29 cellular contexts compared by ENCODE assay signal in the genomic region with DNA sequence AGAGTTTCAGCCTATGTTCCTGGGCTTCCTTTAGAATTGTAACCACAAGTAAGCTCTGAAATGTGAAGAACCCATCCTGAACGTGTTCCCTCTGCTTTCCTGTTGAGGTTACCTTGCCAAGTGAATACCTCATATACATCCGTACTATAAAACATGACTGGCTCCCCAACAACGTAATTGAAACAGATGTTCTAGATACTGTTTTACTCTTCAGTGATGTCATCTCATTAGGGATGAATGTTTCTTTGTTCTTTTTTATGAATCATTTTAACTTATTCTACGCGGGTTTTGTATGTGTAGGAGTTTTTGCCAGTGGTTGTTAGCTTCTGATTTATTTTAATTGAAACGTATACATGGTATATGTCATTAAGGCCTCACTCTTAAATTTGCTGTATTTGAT.
DNase-seq lines count a peak whose midpoint lies in the region; ATAC-seq and TF ChIP-seq lines count a peak whose summit lies in the region.
"Had no signal": no experiment of that assay in that cellular context is flagged by ENCODE, and none has a peak within 500 bp of the region (broad histone marks: within the 10 kb centered on the region; RNA-seq: fewer than 3 reads in every experiment).

No MANE protein-coding gene starts in this region.

- BruUV-seq in PC-3 (replicated peaks; lab: Mats Ljungman, UMichigan) = no TSS peak

- no peak overlapping the region for H3K4me3 ChIP-seq in PC-3 (ENCODE audit: low read length)
- H3K4me3 ChIP-seq in skeletal muscle cell (ENCODE audit: low read depth, low read length) = no peak overlapping the region
- H3K4me3 ChIP-seq: coronary artery, left ventricle myocardium inferior, MG63, prostate gland, sigmoid colon, SK-N-MC had no signal

- H2AFZ ChIP-seq in PC-3 (ENCODE audit: low read length) = no peak overlapping the region

- no peak overlapping the region for H3K4me2 ChIP-seq in PC-3 (ENCODE audit: low read length)

- no peak overlapping the region for H3K9ac ChIP-seq in PC-3 (ENCODE audit: low read length)

- peak; percentile 70 for ATAC-seq in PC-3
- ATAC-seq in HG03108 (IDR thresholded peaks at IDR 0.05; ENCODE audit: unreplicated experiment) = no peak
- ATAC-seq: activated CD8-positive, alpha-beta T cell treated with anti-CD3 and anti-CD28 coated beads for 36 hours; activated T-helper 17 cell treated with anti-CD3 and anti-CD28 coated beads, Interleukin-2, amount 50 U/mL, for 72 hours; T-helper 17 cell had no signal

- H3K79me2 ChIP-seq in PC-3 (ENCODE audit: low read length) = no peaks in the 10 kb centered on the region

- H4K20me1 ChIP-seq in PC-3 (ENCODE audit: low read length) = no peaks in the 10 kb centered on the region

- TF ChIP-seq CTCF in PC-3 (conservative IDR thresholded peaks at IDR 0.05; ENCODE audit: low read depth, low read length) = no peak

- POLR2A ChIA-PET in PC-3 (lab: Charles Lee; ENCODE audit: unreplicated experiment) = no interaction called here

- H3K27ac ChIP-seq in PC-3 (ENCODE audit: low read length) (0 out of 2 replicates have a peak overlapping the region, but pooled peaks have one; percentile 17), epithelial cell of prostate (no peak overlapping the region)
- H3K27ac ChIP-seq: 22Rv1, coronary artery, left ventricle myocardium inferior, prostate gland, sigmoid colon, SK-N-MC had no signal

- H3K4me1 ChIP-seq in PC-3 (ENCODE audit: insufficient read depth, low read length) = no peaks in the 10 kb centered on the region
- H3K4me1 ChIP-seq: left ventricle myocardium inferior, prostate gland, sigmoid colon had no signal

- no peaks in the 10 kb centered on the region for H3K9me3 ChIP-seq in PC-3 (ENCODE audit: low read length)
- H3K9me3 ChIP-seq: MG63, prostate gland had no signal

- DNase-seq in DMS 273 (lab: John Stamatoyannopoulos, UW; ENCODE audit: unreplicated experiment) = peak; percentile 20
- DNase-seq in DMS 273 treated with DMSO at 0.1 percent for 48 hours (lab: John Stamatoyannopoulos, UW) = no peak
- peak; percentile 19 for DNase-seq in PC-3
- DNase-seq in epithelial cell of prostate (ENCODE audit: low read depth, low spot score) = peak; percentile 45
- peak; percentile 76 for DNase-seq in skeletal muscle cell (ENCODE audit: low read depth)
- no peak for DNase-seq in NCI-H2196 treated with DMSO at 0.1 percent for 48 hours (lab: John Stamatoyannopoulos, UW; ENCODE audit: unreplicated experiment)
- no peak for DNase-seq in NCI-H146 (lab: John Stamatoyannopoulos, UW)
- DNase-seq: activated CD8-positive, alpha-beta T cell treated with anti-CD3 and anti-CD28 coated beads for 36 hours; activated naive CD4-positive, alpha-beta T cell treated with anti-CD3 and anti-CD28 coated beads, Interleukin-2, amount 50 U/mL, for 16 hours; amygdala; DMS53; effector memory CD4-positive, alpha-beta T cell; KG1; left ventricle myocardium inferior; MG63; NCI-H1105 treated with DMSO at 0.1 percent for 48 hours; NCI-H2029; NCI-H2227 treated with DMSO at 0.1 percent for 48 hours; NCI-H69; sigmoid colon; stimulated activated CD4-positive, alpha-beta T cell treated with anti-CD3 and anti-CD28 coated beads, Interleukin-15, amount 100 ng/mL, for 24 hours; stimulated activated naive CD4-positive, alpha-beta T cell; T-helper 17 cell had no signal

- no peaks in the 10 kb centered on the region for H3K36me3 ChIP-seq in PC-3 (ENCODE audit: low read depth, low read length)
- H3K36me3 ChIP-seq: left ventricle myocardium inferior, MG63, prostate gland, sigmoid colon had no signal

- no peaks in the 10 kb centered on the region for H3F3A ChIP-seq in PC-3 (ENCODE audit: low read length, unreplicated experiment)

- intact Hi-C loops in PC-3 (cut with micrococcal nuclease) = no loop called here

- no peaks in the 10 kb centered on the region for H3K27me3 ChIP-seq in PC-3 (ENCODE audit: low read length)
- H3K27me3 ChIP-seq: MG63, sigmoid colon had no signal

- H3K9me2 ChIP-seq in PC-3 (replicated peaks; ENCODE audit: low read length) = no peaks in the 10 kb centered on the region

- CTCF ChIA-PET in PC-3 (lab: Charles Lee) = no interaction called here

Comparison
In these comparisons a context has a peak if more than half of its experiments do, and no peak if none do; other contexts are left out.
1. DNase-seq: peak in DMS 273 (single experiment), PC-3 (single experiment), epithelial cell of prostate (single experiment) and skeletal muscle cell (single experiment); none in DMS 273 treated with DMSO at 0.1 percent for 48 hours (single experiment), NCI-H2196 treated with DMSO at 0.1 percent for 48 hours (single experiment) and NCI-H146 (single experiment).